26 cellular contexts compared by ENCODE assay signal in the genomic region with DNA sequence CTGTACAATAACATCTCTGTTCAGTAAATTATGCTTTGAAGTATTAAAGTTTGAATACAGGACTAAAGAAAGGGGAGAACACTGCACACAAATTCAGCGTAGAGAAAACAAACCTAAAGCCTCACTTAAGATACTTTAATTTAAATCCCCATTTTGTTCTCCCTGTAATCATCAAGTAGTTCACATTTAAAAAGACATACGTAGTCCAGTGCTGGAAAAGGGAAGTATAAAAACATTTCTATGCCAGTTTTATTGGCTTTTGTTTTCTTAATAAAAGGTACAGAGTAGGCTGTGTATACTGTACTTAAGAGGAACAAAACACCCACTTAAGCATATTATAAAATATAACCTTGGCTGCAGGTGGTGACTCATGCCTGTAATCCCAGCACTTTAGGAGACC.
"Had no signal": no experiment of that assay in that cellular context is flagged by ENCODE, and none has a peak within 500 bp of the region (broad histone marks: within the 10 kb centered on the region; RNA-seq: fewer than 3 reads in every experiment).

No MANE protein-coding gene starts in this region.

- H3K9me3 ChIP-seq: body of pancreas, colonic mucosa, esophagus squamous epithelium, gastroesophageal sphincter had no signal

- DNase-seq: activated CD4-positive, alpha-beta memory T cell treated with anti-CD3 and anti-CD28 coated beads, Interleukin-2, amount 10 ng/mL, durations not matched to agents 7 days and 5 days; activated CD4-positive, alpha-beta T cell treated with anti-CD3 and anti-CD28 coated beads for 1 hour; activated CD4-positive, alpha-beta T cell treated with anti-CD3 and anti-CD28 coated beads for 4 hours; activated CD4-positive, alpha-beta T cell treated with anti-CD3 and anti-CD28 coated beads, Interleukin-2, amount 10 ng/mL, durations not matched to agents 7 days and 5 days; activated CD4-positive, alpha-beta T cell treated with anti-CD3 and anti-CD28 coated beads, Interleukin-2, amount 50 U/mL, for 4 hours; activated CD8-positive, alpha-beta memory T cell treated with anti-CD3 and anti-CD28 coated beads, Interleukin-2, amount 50 U/mL, for 48 hours; activated effector memory CD4-positive, alpha-beta T cell treated with Interleukin-2 at 50 U/mL for 16 hours; activated gamma-delta T cell treated with Interleukin-2 at 50 U/mL for 16 hours; activated naive CD4-positive, alpha-beta T cell treated with anti-CD3 and anti-CD28 coated beads, Interleukin-2, amount 50 U/mL, for 16 hours; activated naive CD4-positive, alpha-beta T cell treated with Interleukin-2 at 50 U/mL for 16 hours; activated T-cell treated with anti-CD3 and anti-CD28 coated beads for 4 hours; activated T-cell treated with anti-CD3 and anti-CD28 coated beads, Interleukin-2, amount 50 U/mL, for 24 hours; amniotic stem cell; anterior cingulate cortex; body of pancreas; colonic mucosa; effector CD8-positive, alpha-beta T cell; esophagus squamous epithelium; foreskin melanocyte; head of caudate nucleus; hippocampal formation had no signal

- H3K27ac Mint-ChIP-seq: activated CD4-positive, alpha-beta memory T cell treated with anti-CD3 and anti-CD28 coated beads, Interleukin-2, amount 10 ng/mL, durations not matched to agents 7 days and 5 days; activated CD4-positive, alpha-beta T cell treated with anti-CD3 and anti-CD28 coated beads, Interleukin-2, amount 10 ng/mL, durations not matched to agents 7 days and 5 days; activated naive CD8-positive, alpha-beta T cell; activated T-cell treated with anti-CD3 and anti-CD28 coated beads, Interleukin-2, amount 50 U/mL, for 24 hours; activated T-helper 17 cell treated with anti-CD3 and anti-CD28 coated beads, Interleukin-2, amount 50 U/mL, for 72 hours; WTC11 had no signal

- H3K9me3 Mint-ChIP-seq: activated CD4-positive, alpha-beta memory T cell treated with anti-CD3 and anti-CD28 coated beads, Interleukin-2, amount 10 ng/mL, durations not matched to agents 7 days and 5 days; activated T-helper 17 cell treated with anti-CD3 and anti-CD28 coated beads, Interleukin-2, amount 50 U/mL, for 72 hours had no signal

- H3K4me1 Mint-ChIP-seq: activated CD4-positive, alpha-beta memory T cell treated with anti-CD3 and anti-CD28 coated beads, Interleukin-2, amount 10 ng/mL, durations not matched to agents 7 days and 5 days; activated CD4-positive, alpha-beta T cell treated with anti-CD3 and anti-CD28 coated beads, Interleukin-2, amount 10 ng/mL, durations not matched to agents 7 days and 5 days; activated T-helper 17 cell treated with anti-CD3 and anti-CD28 coated beads, Interleukin-2, amount 50 U/mL, for 72 hours; WTC11 had no signal

- H3K4me3 ChIP-seq: body of pancreas, colonic mucosa, esophagus squamous epithelium, gastroesophageal sphincter had no signal

- H3K27me3 Mint-ChIP-seq: activated CD4-positive, alpha-beta memory T cell treated with anti-CD3 and anti-CD28 coated beads, Interleukin-2, amount 10 ng/mL, durations not matched to agents 7 days and 5 days; activated CD4-positive, alpha-beta T cell treated with anti-CD3 and anti-CD28 coated beads, Interleukin-2, amount 10 ng/mL, durations not matched to agents 7 days and 5 days; activated naive CD8-positive, alpha-beta T cell; activated T-helper 17 cell treated with anti-CD3 and anti-CD28 coated beads, Interleukin-2, amount 50 U/mL, for 72 hours had no signal

- H3K4me1 ChIP-seq: body of pancreas, colonic mucosa, esophagus squamous epithelium, gastroesophageal sphincter had no signal

- H3K36me3 ChIP-seq: colonic mucosa, gastroesophageal sphincter had no signal

- ATAC-seq: activated T-helper 17 cell treated with anti-CD3 and anti-CD28 coated beads, Interleukin-2, amount 50 U/mL, for 72 hours; body of pancreas; gastroesophageal sphincter; WTC11 had no signal

- H3K27me3 ChIP-seq: body of pancreas, colonic mucosa, esophagus squamous epithelium, gastroesophageal sphincter had no signal

- H3K27ac ChIP-seq: body of pancreas, colonic mucosa, epithelial cell of prostate, esophagus squamous epithelium, gastroesophageal sphincter had no signal

- H3K4me3 Mint-ChIP-seq: activated CD4-positive, alpha-beta memory T cell treated with anti-CD3 and anti-CD28 coated beads, Interleukin-2, amount 10 ng/mL, durations not matched to agents 7 days and 5 days; activated CD4-positive, alpha-beta T cell treated with anti-CD3 and anti-CD28 coated beads, Interleukin-2, amount 10 ng/mL, durations not matched to agents 7 days and 5 days; activated naive CD8-positive, alpha-beta T cell; activated T-cell treated with anti-CD3 and anti-CD28 coated beads, Interleukin-2, amount 50 U/mL, for 24 hours; activated T-helper 17 cell treated with anti-CD3 and anti-CD28 coated beads, Interleukin-2, amount 50 U/mL, for 72 hours; WTC11 had no signal
